Comparison of ENCODE assay signal across 24 cellular contexts in genomic region chr10:44426247-44427034, GRCh38. TPM values are rescaled to one million over a fixed set of nuclear protein-coding genes. Genes with fewer than 3 reads are reported as not detected.
"Had no signal": no experiment of that assay in that cellular context is flagged by ENCODE, and none has a peak within 500 bp of the region (broad histone marks: within the 10 kb centered on the region; RNA-seq: fewer than 3 reads in every experiment).

No MANE protein-coding gene starts in this region.

- H3K36me3 Mint-ChIP-seq: activated naive CD8-positive, alpha-beta T cell had no signal

- H3K4me1 Mint-ChIP-seq: activated T-helper 17 cell treated with anti-CD3 and anti-CD28 coated beads, Interleukin-2, amount 50 U/mL, for 72 hours had no signal

- DNase-seq: activated CD4-positive, alpha-beta T cell treated with anti-CD3 and anti-CD28 coated beads for 4 hours; activated CD4-positive, alpha-beta T cell treated with anti-CD3 and anti-CD28 coated beads, Interleukin-2, amount 50 U/mL, for 4 hours; activated gamma-delta T cell; activated naive CD4-positive, alpha-beta T cell treated with anti-CD3 and anti-CD28 coated beads for 36 hours; activated T-cell treated with anti-CD3 and anti-CD28 coated beads, Interleukin-2, amount 50 U/mL, for 4 hours; amygdala; brain microvascular endothelial cell; Kasumi-1; KBM-7; NCI-H1105 treated with DMSO at 0.1 percent for 48 hours; NCI-H1436 treated with DMSO at 0.1 percent for 48 hours; NCI-H187 treated with DMSO at 0.1 percent for 48 hours; NCI-H2081 treated with DMSO at 0.1 percent for 48 hours; NCI-H446; NCI-H524; Peyer's patch; Right ventricle myocardium superior; SW 1271 had no signal

- H3K27me3 Mint-ChIP-seq: activated T-helper 17 cell treated with anti-CD3 and anti-CD28 coated beads, Interleukin-2, amount 50 U/mL, for 72 hours had no signal

- H3K27ac Mint-ChIP-seq: activated naive CD4-positive, alpha-beta T cell treated with anti-CD3 and anti-CD28 coated beads for 36 hours; activated naive CD8-positive, alpha-beta T cell; activated T-helper 17 cell treated with anti-CD3 and anti-CD28 coated beads, Interleukin-2, amount 50 U/mL, for 72 hours had no signal

- H3K4me3 Mint-ChIP-seq: activated naive CD4-positive, alpha-beta T cell treated with anti-CD3 and anti-CD28 coated beads for 36 hours; activated naive CD8-positive, alpha-beta T cell; activated T-cell treated with anti-CD3 and anti-CD28 coated beads, Interleukin-2, amount 50 U/mL, for 4 hours; activated T-helper 17 cell treated with anti-CD3 and anti-CD28 coated beads, Interleukin-2, amount 50 U/mL, for 72 hours had no signal

- ATAC-seq: activated CD4-positive, CD25-positive, alpha-beta regulatory T cell treated with anti-CD3 and anti-CD28 coated beads, Interleukin-2, amount 50 U/mL, for 24 hours; activated T-cell treated with anti-CD3 and anti-CD28 coated beads, Interleukin-2, amount 50 U/mL, for 4 hours; activated T-helper 17 cell treated with anti-CD3 and anti-CD28 coated beads, Interleukin-2, amount 50 U/mL, for 72 hours; SK-N-SH treated with all-trans-retinoic acid at 6 μM for 48 hours had no signal

RNA-seq across cellular contexts. Expression of gene CXCL12, which starts 41.5 kb away (rescaled TPM):
- total RNA-seq: activated naive CD4-positive, alpha-beta T cell treated with anti-CD3 and anti-CD28 coated beads for 36 hours; SJSA1; T-helper 1 cell treated with Interleukin-12 subunit alpha and Interleukin-12 subunit beta and Interleukin-4 antibody, amounts not matched to agents 30 ng/mL and 1 ng/mL, for 36 hours had no signal
